Comparison of ENCODE assay signal across 30 cellular contexts in the genomic region with DNA sequence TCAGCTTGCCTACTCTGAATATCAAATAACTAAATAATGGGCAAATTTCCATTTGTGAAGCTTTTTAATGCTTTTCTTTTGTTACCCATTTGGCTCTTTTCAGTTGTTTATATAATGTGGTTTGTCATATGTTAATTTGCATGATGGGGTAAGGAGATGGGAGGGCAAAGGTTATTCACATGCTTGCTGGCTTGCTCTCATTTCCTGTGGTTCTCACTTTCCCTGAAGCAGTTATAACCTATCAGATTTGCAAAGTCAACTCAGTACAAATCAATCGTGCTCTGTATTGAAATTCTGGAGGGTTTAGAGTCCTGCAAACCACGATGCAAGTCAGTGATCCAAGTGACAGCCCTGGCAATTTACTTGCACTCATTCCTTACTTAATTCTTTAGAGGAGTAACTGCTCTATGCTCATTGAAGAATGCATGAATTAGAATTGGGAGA.
DNase-seq lines count a peak whose midpoint lies in the region; ATAC-seq, FAIRE-seq and TF ChIP-seq lines count a peak whose summit lies in the region.
"Had no signal": no experiment of that assay in that cellular context is flagged by ENCODE, and none has a peak within 500 bp of the region (broad histone marks: within the 10 kb centered on the region; RNA-seq: fewer than 3 reads in every experiment).

No MANE protein-coding gene starts in this region.

- H3K36me3 ChIP-seq in H1 (ENCODE audit: control insufficient read depth in 2 of 4, insufficient read depth in 4 of 4, low read length in 3 of 4) = no peaks in the 10 kb centered on the region; a peak in 1 of 8 replicates
- H3K36me3 ChIP-seq: lower lobe of right lung, ovary, upper lobe of right lung had no signal

- ATAC-seq in activated T-cell treated with anti-CD3 and anti-CD28 coated beads, Interleukin-2, amount 50 U/mL, for 4 hours = no peak
- ATAC-seq: activated CD4-positive, CD25-positive, alpha-beta regulatory T cell treated with anti-CD3 and anti-CD28 coated beads, Interleukin-2, amount 50 U/mL, for 24 hours; activated naive CD4-positive, alpha-beta T cell treated with anti-CD3 and anti-CD28 coated beads, Interleukin-2, amount 50 U/mL, for 72 hours; lower lobe of right lung; mucosa of descending colon; upper lobe of right lung had no signal

- no peak overlapping the region; the same call in 1 of the 2 replicates for H2BK5ac ChIP-seq in H1 (ENCODE audit: low read depth, low read length)

- H4K20me1 ChIP-seq in H1 (replicated peaks in 1 of 2; ENCODE audit: control insufficient read depth in 1 of 2, insufficient read depth in 2 of 2, low read length in 2 of 2) = no peaks in the 10 kb centered on the region

- no peaks in the 10 kb centered on the region for H3K9me3 ChIP-seq in H1 (ENCODE audit: insufficient read depth in 2 of 2, low read depth in 1 of 2, low read length in 1 of 2)
- H3K9me3 ChIP-seq: lower lobe of right lung, mucosa of descending colon, ovary, SK-N-SH, upper lobe of right lung had no signal

- H3K23ac ChIP-seq in H1 (ENCODE audit: insufficient read length) = no peak overlapping the region

- H4K91ac ChIP-seq in H1 (replicated peaks; ENCODE audit: insufficient read length, low read length) = no peak overlapping the region

- H3K23me2 ChIP-seq in H1 (ENCODE audit: low read depth, low read length) = no peaks in the 10 kb centered on the region

- no peak overlapping the region for H3K9ac ChIP-seq in H1 (replicated peaks in 1 of 4; ENCODE audit: extremely low read depth in 1 of 4, low read depth in 3 of 4, low read length in 3 of 4)
- H3K9ac ChIP-seq: SK-N-SH had no signal

- no peak for TF ChIP-seq RAD21 in H1 (IDR thresholded peaks at IDR 0.05 in 1 of 2, conservative IDR thresholded peaks at IDR 0.05 in 1 of 2; ENCODE audit: low read depth in 2 of 2, low read length in 2 of 2)

- H3K79me2 ChIP-seq in H1 (ENCODE audit: control insufficient read depth in 1 of 2, insufficient read depth in 2 of 2, low read length in 2 of 2) = no peaks in the 10 kb centered on the region

- H4K8ac ChIP-seq in H1 (ENCODE audit: extremely low read depth, insufficient read depth, low read length) = no peak overlapping the region

- CTCF ChIA-PET in H1 (lab: Charles Lee; ENCODE audit: partially characterized antibody) = interaction anchor here (0.9 to 1.2 kb wide), 2 partner anchors 111 to 170 kb away, joined by 3 read pairs; no protein-coding TSS in a partner anchor

- H3K27ac ChIP-seq in H1 (ENCODE audit: low read depth, low read length) (peak overlapping the region; percentile 9; the same call in 1 of the 2 replicates), substantia nigra (ENCODE audit: low read depth, low read length, poor library complexity, severe bottlenecking) (no peak overlapping the region)
- H3K27ac ChIP-seq: 22Rv1, lower lobe of right lung, ovary, upper lobe of right lung had no signal

- H3K36me3 Mint-ChIP-seq in activated T-cell treated with anti-CD3 and anti-CD28 coated beads, Interleukin-2, amount 50 U/mL, for 4 hours (ENCODE audit: insufficient read depth) = no peaks in the 10 kb centered on the region
- H3K36me3 Mint-ChIP-seq: activated CD4-positive, alpha-beta memory T cell treated with anti-CD3 and anti-CD28 coated beads for 36 hours; activated naive CD4-positive, alpha-beta T cell treated with anti-CD3 and anti-CD28 coated beads, Interleukin-2, amount 50 U/mL, for 72 hours; CD14-positive monocyte had no signal

- no peak for TF ChIP-seq POLR2A in H1 (IDR thresholded peaks at IDR 0.05; ENCODE audit: control extremely low read depth in 1 of 2, low read depth in 2 of 2, low read length in 2 of 2)

- FAIRE-seq in H1 (lab: Jason Lieb, UNC) = peak; percentile 90
- FAIRE-seq: endometrium, TTC549 had no signal

- H2BK12ac ChIP-seq in H1 (ENCODE audit: low read depth, low read length) = no peak overlapping the region

- no peak overlapping the region for H2BK15ac ChIP-seq in H1 (ENCODE audit: low read length)

- no peaks in the 10 kb centered on the region; the same call in 1 of the 2 replicates for H3K79me1 ChIP-seq in H1 (ENCODE audit: low read depth, low read length)

- no peak overlapping the region for H3K4ac ChIP-seq in H1 (replicated peaks; ENCODE audit: insufficient read length, low read depth, low read length)

- TF ChIP-seq EP300 in H1 (IDR thresholded peaks at IDR 0.05; ENCODE audit: borderline replicate concordance in 1 of 2, low read depth in 2 of 2, low read length in 2 of 2) = 0 out of 3 replicates have a peak, but pooled peaks of 1 of the 2 experiments have one; percentile 68

- peaks cover 12% of the 10 kb centered on the region for H3K9me3 Mint-ChIP-seq in activated T-cell treated with anti-CD3 and anti-CD28 coated beads, Interleukin-2, amount 50 U/mL, for 4 hours
- H3K9me3 Mint-ChIP-seq: CD14-positive monocyte; nephron; T-helper 1 cell treated with Interleukin-12 subunit alpha and Interleukin-12 subunit beta and Interleukin-4 antibody, amounts not matched to agents 30 μg/mL and 1 μg/mL, for 36 hours had no signal

- no peak overlapping the region for H3K14ac ChIP-seq in H1 (ENCODE audit: insufficient read length)

- POLR2A ChIA-PET in H1 (lab: Charles Lee; ENCODE audit: partially characterized antibody) = interaction anchor here (1.6 kb wide), 1 partner anchor 144 kb away, joined by 5 read pairs; no protein-coding TSS in a partner anchor

- DNase-seq in ELF-1 (ENCODE audit: low read depth, low spot score) (peak; percentile 14), NCI-H526 treated with DMSO at 0.1 percent for 48 hours (lab: John Stamatoyannopoulos, UW) (peak; percentile 28), H1 (ENCODE audit: low read depth in 1 of 2, low spot score in 2 of 2) (peak in 1 of 2 experiments; percentile 53), iPS-NIHi7 (ENCODE audit: extremely low spot score) (peak; percentile 22), substantia nigra (lab: John Stamatoyannopoulos, UW) (no peak), NCI-H1092 (lab: John Stamatoyannopoulos, UW) (no peak)
- no peak for DNase-seq in activated T-cell treated with anti-CD3 and anti-CD28 coated beads, Interleukin-2, amount 50 U/mL, for 4 hours
- DNase-seq in activated CD8-positive, alpha-beta memory T cell treated with anti-CD3 and anti-CD28 coated beads, Interleukin-2, amount 50 U/mL, for 48 hours = no peak
- DNase-seq: activated CD4-positive, alpha-beta memory T cell treated with anti-CD3 and anti-CD28 coated beads for 36 hours; anterior cingulate cortex; central memory CD4-positive, alpha-beta T cell; dermis blood vessel endothelial cell; DND-41; hippocampal formation; lower lobe of right lung; mucosa of descending colon; NCI-H2081 treated with DMSO at 0.1 percent for 48 hours; NCI-H345; ovary; SK-N-SH; stimulated activated CD4-positive, alpha-beta T cell treated with anti-CD3 and anti-CD28 coated beads, Interleukin-2, amount 100 ng/mL, for 24 hours; upper lobe of right lung had no signal

- H2BK20ac ChIP-seq in H1 (ENCODE audit: low read length) = no peak overlapping the region; the same call in 1 of the 2 replicates

- H3K27me3 ChIP-seq in H1 (replicated peaks in 1 of 4; ENCODE audit: control insufficient read depth in 3 of 4, extremely low read depth in 1 of 4, insufficient read depth in 3 of 4, low read length in 3 of 4) = no peaks in the 10 kb centered on the region
- H3K27me3 ChIP-seq: ovary, upper lobe of right lung had no signal

- no peak overlapping the region for H2AK5ac ChIP-seq in H1 (ENCODE audit: low read depth, low read length)

- WGBS in H1 (ENCODE audit: extremely low coverage in 1 of 2, insufficient coverage in 1 of 2, insufficient read length in 1 of 2, insufficient replicate concordance in 2 of 2, low coverage in 1 of 2, low lambda C conversion rate in 2 of 2, missing lambda C conversion rate in 1 of 2), 2 experiments = 0% methylated on average over 2 of the region's 2 CpGs; no CpG with 5 or more reads in 1 of the 2 experiments

- no peak for TF ChIP-seq CTCF in H1 (IDR thresholded peaks at IDR 0.05; ENCODE audit: control extremely low read depth in 1 of 3, insufficient read depth in 1 of 3, low read depth in 1 of 3, low read length in 3 of 3)

- H3K4me2 ChIP-seq in H1 (ENCODE audit: insufficient read depth in 1 of 2, low read depth in 2 of 2, low read length in 2 of 2) = peak overlapping the region; percentile 53 to 55
- H3K4me2 ChIP-seq: SK-N-SH had no signal

- H2BK120ac ChIP-seq in H1 (replicated peaks; ENCODE audit: low read depth, low read length) = no peak overlapping the region

- H3K27me3 Mint-ChIP-seq in activated T-cell treated with anti-CD3 and anti-CD28 coated beads, Interleukin-2, amount 50 U/mL, for 4 hours (ENCODE audit: low read depth) = no peaks in the 10 kb centered on the region
- H3K27me3 Mint-ChIP-seq: activated CD4-positive, alpha-beta memory T cell treated with anti-CD3 and anti-CD28 coated beads for 36 hours had no signal

- peaks cover 0 to 32% (median 9%) of the 10 kb centered on the region in 4 experiments; a peak in 3 of 7 replicates for H3K4me1 ChIP-seq in H1 (replicated peaks in 1 of 4; ENCODE audit: control insufficient read depth in 3 of 4, insufficient read depth in 4 of 4, low read length in 3 of 4)
- H3K4me1 ChIP-seq: lower lobe of right lung, upper lobe of right lung had no signal

- no peak overlapping the region; the same call in 1 of the 2 replicates for H3K18ac ChIP-seq in H1 (ENCODE audit: extremely low read depth, low read length)

- H3K4me3 Mint-ChIP-seq in activated T-cell treated with anti-CD3 and anti-CD28 coated beads, Interleukin-2, amount 50 U/mL, for 4 hours = no peak overlapping the region
- H3K4me3 Mint-ChIP-seq: activated CD4-positive, alpha-beta memory T cell treated with anti-CD3 and anti-CD28 coated beads for 36 hours; CD14-positive monocyte; nephron; T-helper 1 cell treated with Interleukin-12 subunit alpha and Interleukin-12 subunit beta and Interleukin-4 antibody, amounts not matched to agents 30 μg/mL and 1 μg/mL, for 36 hours had no signal

- peak overlapping the region in 1 of 4 experiments; percentile 44; a peak in 1 of 8 replicates for H3K4me3 ChIP-seq in H1 (ENCODE audit: extremely low read depth in 1 of 4, insufficient read depth in 2 of 4, low read depth in 3 of 4, low read length in 4 of 4)
- H3K4me3 ChIP-seq: lower lobe of right lung, mucosa of descending colon, ovary, upper lobe of right lung had no signal

- no peak overlapping the region for H2AFZ ChIP-seq in H1 (ENCODE audit: low read length)

- H4K5ac ChIP-seq in H1 (ENCODE audit: insufficient read length, low read depth, low read length) = peak overlapping the region; percentile 97

- no peaks in the 10 kb centered on the region for H3K4me1 Mint-ChIP-seq in activated T-cell treated with anti-CD3 and anti-CD28 coated beads, Interleukin-2, amount 50 U/mL, for 4 hours (ENCODE audit: low read depth)
- H3K4me1 Mint-ChIP-seq: CD14-positive monocyte, nephron had no signal

- H3K56ac ChIP-seq in H1 (replicated peaks; ENCODE audit: insufficient read length, low read depth, low read length) = no peak overlapping the region

Comparison
In these comparisons a context has a peak if more than half of its experiments do, and no peak if none do; other contexts are left out.
1. DNase-seq: peak in ELF-1 (single experiment), NCI-H526 treated with DMSO at 0.1 percent for 48 hours (single experiment) and iPS-NIHi7 (single experiment); none in activated T-cell treated with anti-CD3 and anti-CD28 coated beads, Interleukin-2, amount 50 U/mL, for 4 hours (single experiment), substantia nigra (0 of 49), activated CD8-positive, alpha-beta memory T cell treated with anti-CD3 and anti-CD28 coated beads, Interleukin-2, amount 50 U/mL, for 48 hours (single experiment) and NCI-H1092 (single experiment).